Comparison of ENCODE assay signal across 8 cellular contexts in genomic region chr1:109985251-109986053, GRCh38. TPM values are rescaled to one million over a fixed set of nuclear protein-coding genes. Genes with fewer than 3 reads are reported as not detected.
DNase-seq lines count a peak whose midpoint lies in the region; ATAC-seq and TF ChIP-seq lines count a peak whose summit lies in the region.

No MANE protein-coding gene starts in this region.

- H3K9me2 ChIP-seq in OCI-LY1 (ENCODE audit: low read depth, low read length) = no peaks in the 10 kb centered on the region

- H3K4me3 ChIP-seq in OCI-LY1 (ENCODE audit: low read depth, low read length, poor library complexity, severe bottlenecking) = peak overlapping the region; percentile 98
- peak overlapping the region; percentile 84 for H3K4me3 ChIP-seq in effector memory CD4-positive, alpha-beta T cell (ENCODE audit: insufficient read depth, low read depth, low read length, poor library complexity, severe bottlenecking)

- H3K9me3 ChIP-seq in OCI-LY1 (ENCODE audit: low read length) = no peaks in the 10 kb centered on the region
- no peaks in the 10 kb centered on the region for H3K9me3 ChIP-seq in effector memory CD4-positive, alpha-beta T cell (ENCODE audit: control insufficient read depth, low read length)

- ATAC-seq in HG03135 (IDR thresholded peaks at IDR 0.05; ENCODE audit: unreplicated experiment) (no peak), HG03442 (IDR thresholded peaks at IDR 0.05; ENCODE audit: unreplicated experiment) (no peak)

- intact Hi-C loops in Calu3 (cut with micrococcal nuclease; ENCODE audit: unreplicated experiment) = loop anchor here (2.0 kb wide), 1 partner anchor 25 kb away; no protein-coding TSS in a partner anchor

- H3K36me3 ChIP-seq in OCI-LY1 (ENCODE audit: insufficient read depth, low read length) = no peaks in the 10 kb centered on the region
- no peaks in the 10 kb centered on the region for H3K36me3 ChIP-seq in effector memory CD4-positive, alpha-beta T cell (ENCODE audit: control insufficient read depth, insufficient read depth, low read length)

- TF ChIP-seq CTCF in Calu3 (IDR thresholded peaks at IDR 0.05; ENCODE audit: unreplicated experiment) = no peak
- TF ChIP-seq CTCF in OCI-LY1 (IDR thresholded peaks at IDR 0.05; ENCODE audit: low read length) = no peak
- TF ChIP-seq CTCF in nephron progenitor cell (IDR thresholded peaks at IDR 0.05) = no peak

- H3F3A ChIP-seq in OCI-LY1 (ENCODE audit: insufficient read depth, low read length) = no peaks in the 10 kb centered on the region

- H3K4me1 Mint-ChIP-seq in Calu3 (ENCODE audit: low read depth, unreplicated experiment) (peaks cover 21% of the 10 kb centered on the region), nephron progenitor cell (peaks cover 64% of the 10 kb centered on the region)

- no peaks in the 10 kb centered on the region for H3K27me3 ChIP-seq in OCI-LY1 (ENCODE audit: insufficient read depth, low read length)
- no peaks in the 10 kb centered on the region for H3K27me3 ChIP-seq in effector memory CD4-positive, alpha-beta T cell (replicated peaks; ENCODE audit: control insufficient read depth, insufficient read depth, low read length, poor library complexity, severe bottlenecking)

- H3K27ac Mint-ChIP-seq in Calu3 (ENCODE audit: unreplicated experiment) (peak overlapping the region; percentile 73), nephron progenitor cell (peak overlapping the region; percentile 99)

- no TSS peak for BruUV-seq in Calu3 (replicated peaks; lab: Mats Ljungman, UMichigan)

- no peaks in the 10 kb centered on the region for H3K27me3 Mint-ChIP-seq in Calu3 (ENCODE audit: unreplicated experiment)
- H3K27me3 Mint-ChIP-seq in nephron progenitor cell (ENCODE audit: low read depth, poor library complexity) = peaks cover 9% of the 10 kb centered on the region

- H3K9ac ChIP-seq in OCI-LY1 (ENCODE audit: low read length) = peak overlapping the region; percentile 98

- H3K4me2 ChIP-seq in OCI-LY1 (ENCODE audit: low read length) = peak overlapping the region; percentile 99

- no peak overlapping the region for H3K27ac ChIP-seq in OCI-LY1 (ENCODE audit: low read depth, low read length, poor library complexity, severe bottlenecking)
- H3K27ac ChIP-seq in effector memory CD4-positive, alpha-beta T cell (ENCODE audit: insufficient read depth, low read length, poor library complexity, severe bottlenecking) = peak overlapping the region; percentile 88

- H3K4me3 Mint-ChIP-seq in Calu3 (ENCODE audit: low read depth, unreplicated experiment) (peak overlapping the region; percentile 88), nephron progenitor cell (peak overlapping the region; percentile 98)

- CTCF ChIA-PET in Calu3 (lab: Charles Lee) = interaction anchor here (1.2 to 7.5 kb wide), 9 partner anchors 12 to 345 kb away, joined by 4 to 101 read pairs (median 13); no protein-coding TSS in a partner anchor

- H3K9me3 Mint-ChIP-seq in Calu3 (ENCODE audit: low read depth, unreplicated experiment) (no peaks in the 10 kb centered on the region), nephron progenitor cell (peaks cover 10% of the 10 kb centered on the region)

- H4K20me1 ChIP-seq in OCI-LY1 (ENCODE audit: insufficient read depth, low read length) = no peaks in the 10 kb centered on the region

- no peak overlapping the region for H2AFZ ChIP-seq in OCI-LY1 (ENCODE audit: low read length)

- DNase-seq in Calu3 (no peak), nephron progenitor cell (no peak), DMS153 treated with DMSO at 0.1 percent for 48 hours (lab: John Stamatoyannopoulos, UW; ENCODE audit: unreplicated experiment) (no peak), pons (ENCODE audit: low spot score) (no peak)
- no peak for DNase-seq in effector memory CD4-positive, alpha-beta T cell

- H3K36me3 Mint-ChIP-seq in Calu3 (ENCODE audit: insufficient read depth, unreplicated experiment) (peaks cover 26% of the 10 kb centered on the region), nephron progenitor cell (ENCODE audit: low read depth) (peaks cover 36% of the 10 kb centered on the region)

- peaks cover 29% of the 10 kb centered on the region for H3K4me1 ChIP-seq in OCI-LY1 (ENCODE audit: insufficient read depth, low read length, severe bottlenecking)
- peaks cover 10% of the 10 kb centered on the region for H3K4me1 ChIP-seq in effector memory CD4-positive, alpha-beta T cell (ENCODE audit: control insufficient read depth, insufficient read depth, low read length, poor library complexity, severe bottlenecking)

- H3K79me2 ChIP-seq in OCI-LY1 (ENCODE audit: insufficient read depth, low read length) = peaks cover 18% of the 10 kb centered on the region

RNA-seq across cellular contexts. Expression of gene AHCYL1, which starts 0.9 kb away (rescaled TPM):
- total RNA-seq in Calu3 (2022) = 54.2 and 56.5 TPM in 2 replicates

RNA-seq across cellular contexts. Expression of gene STRIP1, which starts 49.0 kb away (rescaled TPM):
- 27.5 and 28.4 TPM in 2 replicates for total RNA-seq in Calu3 (2022)
